In genomic region chr5:154059039-154059430, GRCh38 we compare ENCODE assay signal across 11 cellular contexts. TPM values are rescaled to one million over a fixed set of nuclear protein-coding genes. Genes with fewer than 3 reads are reported as not detected.
DNase-seq lines count a peak whose midpoint lies in the region; ATAC-seq, FAIRE-seq and TF ChIP-seq lines count a peak whose summit lies in the region.
"Had no signal": no experiment of that assay in that cellular context is flagged by ENCODE, and none has a peak within 500 bp of the region (broad histone marks: within the 10 kb centered on the region; RNA-seq: fewer than 3 reads in every experiment).

No MANE protein-coding gene starts in this region.

- WGBS in small intestine, 3 donors, result 4 to 39% (median 16%) methylated on average over 6 of the region's 6 CpGs
- WGBS in sigmoid colon, 2 donors, result 59 to 67% methylated on average over 6 of the region's 6 CpGs

- no peak overlapping the region for H3K4me3 ChIP-seq in small intestine (ENCODE audit: low read depth in 1 of 2, low read length in 2 of 2)
- H3K4me3 ChIP-seq in sigmoid colon, result no peak overlapping the region

- peaks cover 12% of the 10 kb centered on the region for H3K36me3 Mint-ChIP-seq in activated CD4-positive, alpha-beta memory T cell treated with anti-CD3 and anti-CD28 coated beads, Interleukin-2, amount 10 ng/mL, durations not matched to agents 7 days and 5 days (ENCODE audit: low read depth)
- peaks cover 11% of the 10 kb centered on the region for H3K36me3 Mint-ChIP-seq in activated CD4-positive, alpha-beta memory T cell treated with anti-CD3 and anti-CD28 coated beads for 36 hours
- peaks cover 26% of the 10 kb centered on the region for H3K36me3 Mint-ChIP-seq in CD4-positive, alpha-beta T cell (ENCODE audit: low read depth)

- intact Hi-C loops in activated CD4-positive, alpha-beta memory T cell treated with anti-CD3 and anti-CD28 coated beads for 36 hours (cut with micrococcal nuclease), result no loop called here
- intact Hi-C loops in sigmoid colon (cut with DNase I), result no loop called here
- intact Hi-C loops in CD4-positive, alpha-beta T cell (cut with DNase I, micrococcal nuclease), result no loop called here

- H3K27ac Mint-ChIP-seq in activated CD4-positive, alpha-beta memory T cell treated with anti-CD3 and anti-CD28 coated beads, Interleukin-2, amount 10 ng/mL, durations not matched to agents 7 days and 5 days, result peak overlapping the region; percentile 0
- H3K27ac Mint-ChIP-seq in activated CD4-positive, alpha-beta memory T cell treated with anti-CD3 and anti-CD28 coated beads for 36 hours, result no peak overlapping the region
- H3K27ac Mint-ChIP-seq in CD4-positive, alpha-beta T cell, result no peak overlapping the region

- H3K27me3 ChIP-seq in small intestine (ENCODE audit: control insufficient read depth in 2 of 2, insufficient read depth in 2 of 2, low read length in 2 of 2) (no peaks in the 10 kb centered on the region), sigmoid colon (no peaks in the 10 kb centered on the region)
- no peaks in the 10 kb centered on the region for H3K27me3 ChIP-seq in CD4-positive, alpha-beta T cell (ENCODE audit: control insufficient read depth, insufficient read depth, low read length)

- DNase-seq in activated CD4-positive, alpha-beta memory T cell treated with anti-CD3 and anti-CD28 coated beads, Interleukin-2, amount 10 ng/mL, durations not matched to agents 7 days and 5 days, result no peak
- DNase-seq in activated CD4-positive, alpha-beta memory T cell treated with anti-CD3 and anti-CD28 coated beads for 36 hours, result no peak
- DNase-seq in small intestine (peak; percentile 60), sigmoid colon (no peak)
- DNase-seq in activated effector memory CD4-positive, alpha-beta T cell treated with anti-CD3 and anti-CD28 coated beads, Interleukin-2, amount 50 U/mL, for 16 hours, result no peak
- no peak for DNase-seq in CD4-positive, alpha-beta T cell
- DNase-seq: NCI-H2081, SHP77 treated with DMSO at 0.1 percent for 48 hours had no signal

- TF ChIP-seq CTCF in sigmoid colon (IDR thresholded peaks at IDR 0.05), result no peak
- TF ChIP-seq CTCF in CD4-positive, alpha-beta T cell (IDR thresholded peaks at IDR 0.05), result no peak

- peak; percentile 57 for ATAC-seq in HG02588 (IDR thresholded peaks at IDR 0.05; ENCODE audit: unreplicated experiment)
- ATAC-seq in HG03575 (IDR thresholded peaks at IDR 0.05; ENCODE audit: extremely low read depth, insufficient number of reproducible peaks, low FRiP score, unreplicated experiment), result peak; percentile 49
- no peak for ATAC-seq in CD4-positive, alpha-beta T cell (ENCODE audit: poor library complexity)

- no peaks in the 10 kb centered on the region for H3K9me3 Mint-ChIP-seq in activated CD4-positive, alpha-beta memory T cell treated with anti-CD3 and anti-CD28 coated beads, Interleukin-2, amount 10 ng/mL, durations not matched to agents 7 days and 5 days
- H3K9me3 Mint-ChIP-seq in activated CD4-positive, alpha-beta memory T cell treated with anti-CD3 and anti-CD28 coated beads for 36 hours, result no peaks in the 10 kb centered on the region
- H3K9me3 Mint-ChIP-seq in CD4-positive, alpha-beta T cell, result no peaks in the 10 kb centered on the region

- H3K36me3 ChIP-seq in small intestine (ENCODE audit: control insufficient read depth in 2 of 2, insufficient read depth in 2 of 2, low read length in 2 of 2) (peaks cover 0 to 4% of the 10 kb centered on the region in 2 donors), sigmoid colon (peaks cover 0 to 15% (median 4%) of the 10 kb centered on the region in 4 donors)

- H3K27me3 Mint-ChIP-seq in activated CD4-positive, alpha-beta memory T cell treated with anti-CD3 and anti-CD28 coated beads, Interleukin-2, amount 10 ng/mL, durations not matched to agents 7 days and 5 days, result no peaks in the 10 kb centered on the region
- no peaks in the 10 kb centered on the region for H3K27me3 Mint-ChIP-seq in activated CD4-positive, alpha-beta memory T cell treated with anti-CD3 and anti-CD28 coated beads for 36 hours
- H3K27me3 Mint-ChIP-seq in CD4-positive, alpha-beta T cell, result no peaks in the 10 kb centered on the region

- H3K27ac ChIP-seq in small intestine (ENCODE audit: low read depth in 1 of 2, low read length in 1 of 2) (peak overlapping the region; percentile 28 to 69), sigmoid colon (no peak overlapping the region)
- H3K27ac ChIP-seq in CD4-positive, alpha-beta T cell (ENCODE audit: low read depth, low read length), result no peak overlapping the region
- H3K27ac ChIP-seq: HL-60 had no signal

- no peak overlapping the region for H3K4me3 Mint-ChIP-seq in activated CD4-positive, alpha-beta memory T cell treated with anti-CD3 and anti-CD28 coated beads, Interleukin-2, amount 10 ng/mL, durations not matched to agents 7 days and 5 days
- no peak overlapping the region for H3K4me3 Mint-ChIP-seq in activated CD4-positive, alpha-beta memory T cell treated with anti-CD3 and anti-CD28 coated beads for 36 hours
- H3K4me3 Mint-ChIP-seq in CD4-positive, alpha-beta T cell, result no peak overlapping the region

- H3K9me3 ChIP-seq in small intestine (ENCODE audit: control insufficient read depth, low read depth) (no peaks in the 10 kb centered on the region), sigmoid colon (no peaks in the 10 kb centered on the region)
- H3K9me3 ChIP-seq in CD4-positive, alpha-beta T cell (ENCODE audit: control insufficient read depth, low read length), result no peaks in the 10 kb centered on the region

- POLR2A ChIA-PET in activated CD4-positive, alpha-beta memory T cell treated with anti-CD3 and anti-CD28 coated beads, Interleukin-2, amount 10 ng/mL, durations not matched to agents 7 days and 5 days (lab: Charles Lee), result interaction anchor here (0.9 to 3.0 kb wide), 4 partner anchors 10 to 131 kb away, joined by 4 to 18 read pairs (median 10); partner anchors contain the start of genes FAM114A2, GALNT10 and MFAP3
- POLR2A ChIA-PET in activated CD4-positive, alpha-beta memory T cell treated with anti-CD3 and anti-CD28 coated beads for 36 hours (lab: Charles Lee), result no interaction called here
- POLR2A ChIA-PET in CD4-positive, alpha-beta T cell (lab: Charles Lee), result interaction anchor here (1.0 to 2.3 kb wide), 2 partner anchors 10 to 21 kb away, joined by 4 to 9 read pairs; partner anchors contain the start of genes FAM114A2 and MFAP3

- TF ChIP-seq POLR2A in sigmoid colon (IDR thresholded peaks at IDR 0.05), result no peak

- H3K4me1 ChIP-seq in small intestine (ENCODE audit: control insufficient read depth in 2 of 2, insufficient read depth in 1 of 2, low read depth in 1 of 2, low read length in 1 of 2) (peaks cover 12 to 17% of the 10 kb centered on the region in 2 donors), sigmoid colon (peaks cover 0 to 7% (median 0%) of the 10 kb centered on the region in 4 donors)

- FAIRE-seq in small intestine (lab: Jason Lieb, UNC), result no peak

- TF ChIP-seq EP300 in sigmoid colon (IDR thresholded peaks at IDR 0.05), result no peak

- H3K4me1 Mint-ChIP-seq in activated CD4-positive, alpha-beta memory T cell treated with anti-CD3 and anti-CD28 coated beads, Interleukin-2, amount 10 ng/mL, durations not matched to agents 7 days and 5 days, result peaks cover 27% of the 10 kb centered on the region
- H3K4me1 Mint-ChIP-seq in activated CD4-positive, alpha-beta memory T cell treated with anti-CD3 and anti-CD28 coated beads for 36 hours (ENCODE audit: low read depth), result peaks cover 8% of the 10 kb centered on the region
- H3K4me1 Mint-ChIP-seq in CD4-positive, alpha-beta T cell (ENCODE audit: low read depth), result peaks cover 23% of the 10 kb centered on the region

- CTCF ChIA-PET in activated CD4-positive, alpha-beta memory T cell treated with anti-CD3 and anti-CD28 coated beads, Interleukin-2, amount 10 ng/mL, durations not matched to agents 7 days and 5 days (lab: Charles Lee), result interaction anchor here (1.1 to 5.4 kb wide), 4 partner anchors 8 to 139 kb away, joined by 3 to 30 read pairs (median 6); partner anchors contain the start of genes FAM114A2 and MFAP3
- CTCF ChIA-PET in activated CD4-positive, alpha-beta memory T cell treated with anti-CD3 and anti-CD28 coated beads for 36 hours (lab: Charles Lee), result interaction anchor here (0.7 to 4.5 kb wide), 3 partner anchors 14 to 346 kb away, joined by 4 to 33 read pairs (median 6); no protein-coding TSS in a partner anchor
- CTCF ChIA-PET in CD4-positive, alpha-beta T cell (lab: Charles Lee), result interaction anchor here (1.0 to 2.7 kb wide), 2 partner anchors 10 to 13 kb away, joined by 3 to 7 read pairs; no protein-coding TSS in a partner anchor

RNA-seq across cellular contexts. Expression of gene MFAP3, which starts 20.3 kb away (rescaled TPM):
- 10 to 100 TPM; 23.5 to 25.5 TPM for total RNA-seq in activated CD4-positive, alpha-beta memory T cell treated with anti-CD3 and anti-CD28 coated beads, Interleukin-2, amount 10 ng/mL, durations not matched to agents 7 days and 5 days
- 10 to 100 TPM; 10.0 to 11.1 TPM for total RNA-seq in activated CD4-positive, alpha-beta memory T cell treated with anti-CD3 and anti-CD28 coated beads for 36 hours
- polyA plus RNA-seq in small intestine, result 10 to 100 TPM in 1 of 3 donors, 1 to 10 TPM in 2; 4.2 to 12.6 (median 4.6) TPM
- 10 to 100 TPM; 25.7 to 34.6 (median 29.8) TPM for total RNA-seq in sigmoid colon
- polyA plus RNA-seq in sigmoid colon, result 10 to 100 TPM in 1 of 3 donors, 1 to 10 TPM in 2; 2.4 to 12.1 (median 2.8) TPM
- 10 to 100 TPM; 14.9 to 17.7 TPM for total RNA-seq in CD4-positive, alpha-beta T cell

RNA-seq across cellular contexts. Expression of gene FAM114A2, which starts 20.3 kb away (rescaled TPM):
- 10 to 100 TPM; 27.0 to 28.5 TPM for total RNA-seq in activated CD4-positive, alpha-beta memory T cell treated with anti-CD3 and anti-CD28 coated beads, Interleukin-2, amount 10 ng/mL, durations not matched to agents 7 days and 5 days
- 10 to 100 TPM; 27.4 to 27.8 TPM for total RNA-seq in activated CD4-positive, alpha-beta memory T cell treated with anti-CD3 and anti-CD28 coated beads for 36 hours
- 10 to 100 TPM in 1 of 3 donors, 1 to 10 TPM in 2; 7.2 to 11.6 (median 10.0) TPM for polyA plus RNA-seq in small intestine
- total RNA-seq in sigmoid colon, result 10 to 100 TPM; 14.3 to 41.0 (median 24.7) TPM
- polyA plus RNA-seq in sigmoid colon, result 10 to 100 TPM in 1 of 3 donors, 1 to 10 TPM in 2; 4.9 to 12.2 (median 7.2) TPM
- 10 to 100 TPM; 21.9 to 23.3 TPM for total RNA-seq in CD4-positive, alpha-beta T cell

Comparison
In these comparisons a context has a peak if more than half of its experiments do, and no peak if none do; other contexts are left out.
1. H3K27ac ChIP-seq: peak in small intestine (2 of 2); none in sigmoid colon (0 of 4) and CD4-positive, alpha-beta T cell (single experiment).